Comparison of ENCODE assay signal across 32 cellular contexts in genomic region chr1:58715108-58715507, GRCh38.
"Had no signal": no experiment of that assay in that cellular context is flagged by ENCODE, and none has a peak within 500 bp of the region (broad histone marks: within the 10 kb centered on the region; RNA-seq: fewer than 3 reads in every experiment).

No MANE protein-coding gene starts in this region.

- H3K27me3 ChIP-seq: colonic mucosa, foreskin keratinocyte, heart right ventricle, neutrophil, pancreas, testis, tibial artery had no signal

- H3K36me3 ChIP-seq: colonic mucosa, heart right ventricle, lower lobe of right lung, neutrophil, pancreas, tibial artery had no signal

- H3K9me3 ChIP-seq: colonic mucosa, heart right ventricle, lower lobe of right lung, neutrophil, pancreas, testis, tibial artery had no signal

- ATAC-seq: esophagus mucosa; foreskin keratinocyte; heart right ventricle; left colon; left ventricle myocardium superior; lower lobe of right lung; natural killer cell; pancreas; sciatic nerve; stimulated activated effector memory CD8-positive, alpha-beta T cell treated with anti-CD3 and anti-CD28 coated beads, Interleukin-12 subunit alpha, Interleukin-12 subunit beta, amount 100 ng/mL, for 72 hours; stimulated activated naive CD8-positive, alpha-beta T cell treated with anti-CD3 and anti-CD28 coated beads, Interleukin-15, Interleukin-2, amounts not matched to agents 100 U/mL and 50 U/mL, for 24 hours had no signal

- H3K36me3 Mint-ChIP-seq: immature natural killer cell; memory B cell; natural killer cell; stimulated activated effector memory CD8-positive, alpha-beta T cell treated with anti-CD3 and anti-CD28 coated beads, Interleukin-12 subunit alpha, Interleukin-12 subunit beta, amount 100 ng/mL, for 72 hours; type B pancreatic cell had no signal

- H3K4me3 Mint-ChIP-seq: dendritic cell treated with granulocyte-macrophage colony-stimulating factor and Interleukin-4, amounts not matched to agents 40 ng/mL and 50 ng/mL, for 4 days; endodermal cell; immature natural killer cell; memory B cell; natural killer cell; neural crest cell; stimulated activated effector memory CD8-positive, alpha-beta T cell treated with anti-CD3 and anti-CD28 coated beads, Interleukin-12 subunit alpha, Interleukin-12 subunit beta, amount 100 ng/mL, for 72 hours; type B pancreatic cell had no signal

- H3K4me2 ChIP-seq: smooth muscle cell had no signal

- H3K4me3 ChIP-seq: colonic mucosa, heart right ventricle, lower lobe of right lung, pancreas, smooth muscle cell, testis, tibial artery had no signal

- H3K27me3 Mint-ChIP-seq: progenitor cell of endocrine pancreas, type B pancreatic cell had no signal

- H3K4me1 Mint-ChIP-seq: memory B cell had no signal

- H3K27ac Mint-ChIP-seq: dendritic cell treated with granulocyte-macrophage colony-stimulating factor and Interleukin-4, amounts not matched to agents 40 ng/mL and 50 ng/mL, for 4 days; endodermal cell; memory B cell; natural killer cell; progenitor cell of endocrine pancreas; stimulated activated effector memory CD8-positive, alpha-beta T cell treated with anti-CD3 and anti-CD28 coated beads, Interleukin-12 subunit alpha, Interleukin-12 subunit beta, amount 100 ng/mL, for 72 hours; type B pancreatic cell had no signal

- H3K27ac ChIP-seq: colonic mucosa, epithelial cell of prostate, foreskin keratinocyte, heart right ventricle, lower lobe of right lung, neutrophil, pancreas, testis, tibial artery had no signal

- H3K9me3 Mint-ChIP-seq: dendritic cell treated with granulocyte-macrophage colony-stimulating factor and Interleukin-4, amounts not matched to agents 40 ng/mL and 50 ng/mL, for 4 days; endodermal cell; immature natural killer cell; memory B cell; natural killer cell; neural crest cell; stimulated activated effector memory CD8-positive, alpha-beta T cell treated with anti-CD3 and anti-CD28 coated beads, Interleukin-12 subunit alpha, Interleukin-12 subunit beta, amount 100 ng/mL, for 72 hours; type B pancreatic cell had no signal

- H3K4me1 ChIP-seq: colonic mucosa, pancreas, testis, tibial artery had no signal

- DNase-seq: colonic mucosa; effector CD8-positive, alpha-beta T cell; endodermal cell; foreskin keratinocyte; glutamatergic neuron; heart right ventricle; immature natural killer cell; islet precursor cell; kidney glomerular epithelial cell; left colon; left ventricle myocardium superior; lower lobe of right lung; natural killer cell; pancreas; stimulated activated CD4-positive, alpha-beta T cell treated with anti-CD3 and anti-CD28 coated beads, Interleukin-12 subunit alpha, Interleukin-12 subunit beta, amount 100 ng/mL, for 4 hours; stimulated activated CD4-positive, alpha-beta T cell treated with anti-CD3 and anti-CD28 coated beads, Interleukin-1b, Interleukin-23, amount 100 ng/mL, for 48 hours; stimulated activated CD4-positive, alpha-beta T cell treated with anti-CD3 and anti-CD28 coated beads, Interleukin-4, amount 100 ng/mL, for 24 hours; stimulated activated naive CD8-positive, alpha-beta T cell treated with anti-CD3 and anti-CD28 coated beads, Interleukin-15, Interleukin-2, amounts not matched to agents 100 U/mL and 50 U/mL, for 24 hours; substantia nigra; testis; tibial artery had no signal
